Comparison of ENCODE assay signal across 12 cellular contexts in genomic region chr14:41830679-41831078, GRCh38.
DNase-seq lines count a peak whose midpoint lies in the region; ATAC-seq and TF ChIP-seq lines count a peak whose summit lies in the region.
"Had no signal": no experiment of that assay in that cellular context is flagged by ENCODE, and none has a peak within 500 bp of the region (broad histone marks: within the 10 kb centered on the region; RNA-seq: fewer than 3 reads in every experiment).

No MANE protein-coding gene starts in this region.

- H3K79me1 ChIP-seq in mesendoderm (ENCODE audit: low read length): no peaks in the 10 kb centered on the region

- H3K27me3 ChIP-seq in colonic mucosa (no peaks in the 10 kb centered on the region), mesendoderm (ENCODE audit: insufficient read depth, low read length, poor library complexity) (no peaks in the 10 kb centered on the region)

- TF ChIP-seq CTCF in colonic mucosa (IDR thresholded peaks at IDR 0.05): no peak

- no peak overlapping the region for H3K4ac ChIP-seq in mesendoderm (ENCODE audit: low read depth, low read length)

- no peak overlapping the region for H3K56ac ChIP-seq in mesendoderm (ENCODE audit: low read length)

- no peak overlapping the region for H3K23ac ChIP-seq in mesendoderm (ENCODE audit: low read length)

- no peak overlapping the region for H3K9ac ChIP-seq in colonic mucosa (ENCODE audit: low read depth in 2 of 2, low read length in 2 of 2)
- H3K9ac ChIP-seq in mesendoderm (ENCODE audit: low read length): no peak overlapping the region

- H3K4me2 ChIP-seq in mesendoderm (ENCODE audit: low read length): no peak overlapping the region

- intact Hi-C loops in colonic mucosa (cut with DNase I): no loop called here

- no peaks in the 10 kb centered on the region for H3K9me3 ChIP-seq in colonic mucosa
- H3K9me3 ChIP-seq: thoracic aorta had no signal

- no peak overlapping the region for H4K5ac ChIP-seq in mesendoderm (ENCODE audit: low read length)

- no peak overlapping the region for H2BK5ac ChIP-seq in mesendoderm (ENCODE audit: low read length)

- H3K4me3 ChIP-seq in colonic mucosa: no peak overlapping the region
- H3K4me3 ChIP-seq in mesendoderm (ENCODE audit: low read length): no peak overlapping the region
- H3K4me3 ChIP-seq: thoracic aorta had no signal

- H2AK5ac ChIP-seq in mesendoderm (ENCODE audit: low read length): no peak overlapping the region

- no peak overlapping the region for H2BK120ac ChIP-seq in mesendoderm (ENCODE audit: low read depth, low read length)

- no peaks in the 10 kb centered on the region for H3K79me2 ChIP-seq in mesendoderm (ENCODE audit: control insufficient read depth, insufficient read depth, low read length)

- ATAC-seq in GM18870 (IDR thresholded peaks at IDR 0.05; ENCODE audit: unreplicated experiment): no peak
- ATAC-seq: activated T-helper 17 cell treated with anti-CD3 and anti-CD28 coated beads, Interleukin-2, amount 50 U/mL, for 72 hours; naive thymus-derived CD8-positive, alpha-beta T cell had no signal

- no CpG with 5 or more reads among the region's 1 CpG for WGBS in mesendoderm (ENCODE audit: extremely low coverage, insufficient coverage, low lambda C conversion rate)

- H3K36me3 ChIP-seq in colonic mucosa (no peaks in the 10 kb centered on the region), mesendoderm (ENCODE audit: control insufficient read depth, insufficient read depth, low read length) (no peaks in the 10 kb centered on the region)
- H3K36me3 ChIP-seq: thoracic aorta had no signal

- H3K27ac ChIP-seq in colonic mucosa (no peak overlapping the region), mesendoderm (ENCODE audit: low read depth, low read length) (no peak overlapping the region)
- H3K27ac ChIP-seq: thoracic aorta had no signal

- H3K18ac ChIP-seq in mesendoderm (ENCODE audit: low read length): no peak overlapping the region

- H3K4me1 ChIP-seq in colonic mucosa (no peaks in the 10 kb centered on the region), mesendoderm (ENCODE audit: control insufficient read depth, low read depth, low read length) (no peaks in the 10 kb centered on the region)

- H4K8ac ChIP-seq in mesendoderm (ENCODE audit: low read depth, low read length): no peak overlapping the region

- H2BK15ac ChIP-seq in mesendoderm (replicated peaks; ENCODE audit: low read depth): no peak overlapping the region

- DNase-seq in H4 (ENCODE audit: low spot score): peak; percentile 81
- peak; percentile 69 for DNase-seq in NCI-H226
- peak; percentile 19 for DNase-seq in colonic mucosa
- peak; percentile 19 for DNase-seq in mesendoderm
- DNase-seq in foreskin melanocyte: no peak
- DNase-seq in NOMO-1 treated with DMSO at 0.1 percent for 48 hours (lab: John Stamatoyannopoulos, UW; ENCODE audit: unreplicated experiment): no peak
- DNase-seq: activated CD4-positive, alpha-beta T cell treated with anti-CD3 and anti-CD28 coated beads, Interleukin-2, amount 50 U/mL, for 1 hour; naive thymus-derived CD8-positive, alpha-beta T cell; NCI-H524 treated with DMSO at 0.1 percent for 48 hours had no signal

Comparison
In these comparisons a context has a peak if more than half of its experiments do, and no peak if none do; other contexts are left out.
1. DNase-seq: peak in H4 (single experiment), NCI-H226 (single experiment), colonic mucosa (single experiment) and mesendoderm (single experiment); none in foreskin melanocyte (single experiment) and NOMO-1 treated with DMSO at 0.1 percent for 48 hours (single experiment).